Comparison of ENCODE assay signal across 16 cellular contexts in the genomic region with DNA sequence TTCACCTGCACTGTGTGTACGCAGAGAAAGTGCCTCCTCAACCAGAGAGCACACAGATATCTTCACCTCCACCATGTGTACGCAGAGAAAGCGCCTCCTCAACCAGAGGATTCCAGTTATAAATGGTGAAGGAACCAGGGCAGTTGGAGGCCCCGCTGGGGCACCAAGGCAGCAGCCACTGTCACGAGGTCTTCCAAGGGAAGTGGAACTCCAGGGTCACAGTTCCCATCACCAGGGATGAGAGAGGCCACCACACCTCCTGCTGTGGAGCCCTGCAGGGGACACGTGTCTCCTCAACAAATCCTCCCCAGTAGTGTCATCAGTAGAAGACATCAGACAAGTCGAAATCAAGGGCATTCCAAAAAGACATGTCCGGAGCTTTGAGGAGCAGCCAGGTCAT. TPM values are rescaled to one million over a fixed set of nuclear protein-coding genes. Genes with fewer than 3 reads are reported as not detected.
DNase-seq lines count a peak whose midpoint lies in the region; ATAC-seq and TF ChIP-seq lines count a peak whose summit lies in the region.
"Had no signal": no experiment of that assay in that cellular context is flagged by ENCODE, and none has a peak within 500 bp of the region (broad histone marks: within the 10 kb centered on the region; RNA-seq: fewer than 3 reads in every experiment).

No MANE protein-coding gene starts in this region.

- H3K27me3 Mint-ChIP-seq in activated CD8-positive, alpha-beta memory T cell treated with anti-CD3 and anti-CD28 coated beads, Interleukin-2, amount 10 ng/mL, durations not matched to agents 7 days and 5 days: no peaks in the 10 kb centered on the region
- H3K27me3 Mint-ChIP-seq in central memory CD8-positive, alpha-beta T cell: no peaks in the 10 kb centered on the region
- H3K27me3 Mint-ChIP-seq in osteocyte (ENCODE audit: unreplicated experiment): no peaks in the 10 kb centered on the region

- no peaks in the 10 kb centered on the region for H3K9me3 Mint-ChIP-seq in activated CD8-positive, alpha-beta memory T cell treated with anti-CD3 and anti-CD28 coated beads, Interleukin-2, amount 10 ng/mL, durations not matched to agents 7 days and 5 days (ENCODE audit: low read depth)
- no peaks in the 10 kb centered on the region for H3K9me3 Mint-ChIP-seq in central memory CD8-positive, alpha-beta T cell
- no peaks in the 10 kb centered on the region for H3K9me3 Mint-ChIP-seq in osteocyte (ENCODE audit: unreplicated experiment)
- H3K9me3 Mint-ChIP-seq: CD8-positive, alpha-beta T cell had no signal

- peaks cover 7% of the 10 kb centered on the region for H3K36me3 Mint-ChIP-seq in activated CD8-positive, alpha-beta memory T cell treated with anti-CD3 and anti-CD28 coated beads, Interleukin-2, amount 10 ng/mL, durations not matched to agents 7 days and 5 days
- peaks cover 9% of the 10 kb centered on the region for H3K36me3 Mint-ChIP-seq in central memory CD8-positive, alpha-beta T cell (ENCODE audit: insufficient read depth)
- peaks cover 15% of the 10 kb centered on the region for H3K36me3 Mint-ChIP-seq in osteocyte (ENCODE audit: unreplicated experiment)

- H3K27me3 ChIP-seq in BLaER1 treated with 17β-estradiol and CSF1 and Interleukin-3, amounts not matched to agents 10 nM and 100 nM: no peaks in the 10 kb centered on the region

- ATAC-seq in activated CD8-positive, alpha-beta memory T cell treated with anti-CD3 and anti-CD28 coated beads, Interleukin-2, amount 10 ng/mL, durations not matched to agents 7 days and 5 days: no peak
- ATAC-seq in central memory CD8-positive, alpha-beta T cell (replicated peaks; ENCODE audit: extremely low read depth, poor library complexity, severe bottlenecking): no peak
- no peak for ATAC-seq in HG03432 (IDR thresholded peaks at IDR 0.05; ENCODE audit: unreplicated experiment)
- no peak for ATAC-seq in HG02981 (IDR thresholded peaks at IDR 0.05; ENCODE audit: unreplicated experiment)
- ATAC-seq: CD8-positive, alpha-beta T cell had no signal

- peaks cover 0 to 7% (median 0%) of the 10 kb centered on the region in 11 experiments; a peak in 2 of 22 replicates for H4K20me1 ChIP-seq in BLaER1 treated with 17β-estradiol and CSF1 and Interleukin-3, amounts not matched to agents 10 nM and 100 nM

- no peak overlapping the region for H3K9ac ChIP-seq in BLaER1 treated with 17β-estradiol and CSF1 and Interleukin-3, amounts not matched to agents 10 nM and 100 nM

- TF ChIP-seq CTCF in osteocyte (IDR thresholded peaks at IDR 0.05): no peak

- no peak overlapping the region for H3K27ac Mint-ChIP-seq in activated CD8-positive, alpha-beta memory T cell treated with anti-CD3 and anti-CD28 coated beads, Interleukin-2, amount 10 ng/mL, durations not matched to agents 7 days and 5 days
- H3K27ac Mint-ChIP-seq in central memory CD8-positive, alpha-beta T cell (ENCODE audit: low read depth): no peak overlapping the region
- H3K27ac Mint-ChIP-seq in osteocyte (ENCODE audit: unreplicated experiment): no peak overlapping the region
- H3K27ac Mint-ChIP-seq: CD8-positive, alpha-beta T cell; H9 had no signal

- H3K27ac ChIP-seq in BLaER1 treated with 17β-estradiol and CSF1 and Interleukin-3, amounts not matched to agents 10 nM and 100 nM: no peak overlapping the region
- H3K27ac ChIP-seq: C4-2B, HL-60 had no signal

- peaks cover 9 to 41% (median 19%) of the 10 kb centered on the region in 11 experiments; a peak in 20 of 22 replicates for H3K36me3 ChIP-seq in BLaER1 treated with 17β-estradiol and CSF1 and Interleukin-3, amounts not matched to agents 10 nM and 100 nM

- H3K4me2 ChIP-seq in BLaER1 treated with 17β-estradiol and CSF1 and Interleukin-3, amounts not matched to agents 10 nM and 100 nM: peak overlapping the region in 7 of 11 experiments; percentile 11 to 82 (median 67); a peak in 8 of 22 replicates

- CTCF ChIA-PET in activated CD8-positive, alpha-beta memory T cell treated with anti-CD3 and anti-CD28 coated beads, Interleukin-2, amount 10 ng/mL, durations not matched to agents 7 days and 5 days (lab: Charles Lee): interaction anchor here (1.5 to 1.9 kb wide), 2 partner anchors 11 to 13 kb away, joined by 4 to 6 read pairs; no protein-coding TSS in a partner anchor

- peaks cover 0 to 7% (median 0%) of the 10 kb centered on the region in 11 experiments; a peak in 2 of 22 replicates for H3K9me3 ChIP-seq in BLaER1 treated with 17β-estradiol and CSF1 and Interleukin-3, amounts not matched to agents 10 nM and 100 nM (replicated peaks in 1 of 11)

- no peak overlapping the region for H3K4me3 ChIP-seq in BLaER1 treated with 17β-estradiol and CSF1 and Interleukin-3, amounts not matched to agents 10 nM and 100 nM

- peak; percentile 39 for DNase-seq in activated CD8-positive, alpha-beta memory T cell treated with anti-CD3 and anti-CD28 coated beads, Interleukin-2, amount 50 U/mL, for 48 hours
- no peak for DNase-seq in activated CD8-positive, alpha-beta memory T cell treated with anti-CD3 and anti-CD28 coated beads, Interleukin-2, amount 10 ng/mL, durations not matched to agents 7 days and 5 days
- DNase-seq in central memory CD8-positive, alpha-beta T cell (ENCODE audit: low spot score in 2 of 2): no peak
- peak; percentile 23 for DNase-seq in osteocyte (ENCODE audit: extremely low spot score, unreplicated experiment)
- no peak for DNase-seq in GDM1 (lab: John Stamatoyannopoulos, UW)
- DNase-seq: ACHN, DMS153, EL, GOT3, H9 had no signal

- no peak overlapping the region for H3K4me3 Mint-ChIP-seq in activated CD8-positive, alpha-beta memory T cell treated with anti-CD3 and anti-CD28 coated beads, Interleukin-2, amount 10 ng/mL, durations not matched to agents 7 days and 5 days
- peak overlapping the region; percentile 19 for H3K4me3 Mint-ChIP-seq in central memory CD8-positive, alpha-beta T cell
- H3K4me3 Mint-ChIP-seq in osteocyte (ENCODE audit: unreplicated experiment): no peak overlapping the region
- H3K4me3 Mint-ChIP-seq: CD8-positive, alpha-beta T cell; H9 had no signal

- H3K4me1 Mint-ChIP-seq in activated CD8-positive, alpha-beta memory T cell treated with anti-CD3 and anti-CD28 coated beads, Interleukin-2, amount 10 ng/mL, durations not matched to agents 7 days and 5 days: peaks cover 18% of the 10 kb centered on the region
- H3K4me1 Mint-ChIP-seq in central memory CD8-positive, alpha-beta T cell: peaks cover 22% of the 10 kb centered on the region
- H3K4me1 Mint-ChIP-seq in osteocyte (ENCODE audit: unreplicated experiment): no peaks in the 10 kb centered on the region
- H3K4me1 Mint-ChIP-seq: H9 had no signal

- peaks cover 26 to 42% (median 34%) of the 10 kb centered on the region in 10 experiments for H3K4me1 ChIP-seq in BLaER1 treated with 17β-estradiol and CSF1 and Interleukin-3, amounts not matched to agents 10 nM and 100 nM

RNA-seq across cellular contexts. Expression of a gene that starts 28.2 kb away (rescaled TPM):
- 10 to 100 TPM; 25.7 to 27.8 TPM for total RNA-seq in activated CD8-positive, alpha-beta memory T cell treated with anti-CD3 and anti-CD28 coated beads, Interleukin-2, amount 10 ng/mL, durations not matched to agents 7 days and 5 days
- 5.9 and 8.1 TPM in 2 replicates for total RNA-seq in osteocyte

Comparison
In these comparisons a context has a peak if more than half of its experiments do, and no peak if none do; other contexts are left out.
1. DNase-seq: peak in activated CD8-positive, alpha-beta memory T cell treated with anti-CD3 and anti-CD28 coated beads, Interleukin-2, amount 50 U/mL, for 48 hours (single experiment) and osteocyte (single experiment); none in activated CD8-positive, alpha-beta memory T cell treated with anti-CD3 and anti-CD28 coated beads, Interleukin-2, amount 10 ng/mL, durations not matched to agents 7 days and 5 days (single experiment), central memory CD8-positive, alpha-beta T cell (0 of 2) and GDM1 (single experiment).